ENCODE assay signal across 8 cellular contexts in genomic region chr10:46635364-46635959, GRCh38. TPM values are rescaled to one million over a fixed set of nuclear protein-coding genes. Genes with fewer than 3 reads are reported as not detected.
A peak's percentile ranks its signal among the peaks of the same experiment; 100 is the strongest.
DNase-seq lines count a peak whose midpoint lies in the region; ATAC-seq and TF ChIP-seq lines count a peak whose summit lies in the region.
"Not testable (repeated sequence)": the region's sequence is repeated elsewhere in the genome, so short reads cannot be mapped to it uniquely, and the experiment has no call there.

No MANE protein-coding gene starts in this region.

- TF ChIP-seq EP300 in suprapubic skin (IDR thresholded peaks at IDR 0.05), result not testable (repeated sequence)

- not testable (repeated sequence) for DNase-seq in SJCRH30; fibroblast of the aortic adventitia (ENCODE audit: low read depth); suprapubic skin (ENCODE audit: low spot score in 2 of 2)
- DNase-seq in naive B cell, result peak; percentile 14

- not testable (repeated sequence) for H3K4me1 Mint-ChIP-seq in activated naive CD8-positive, alpha-beta T cell (ENCODE audit: low read depth); naive B cell

- H3K27me3 ChIP-seq in SJCRH30, suprapubic skin: not testable (repeated sequence)

- not testable (repeated sequence) for H3K9me3 ChIP-seq in SJCRH30 (replicated peaks); suprapubic skin

- peak; percentile 82 for ATAC-seq in GM18505 (IDR thresholded peaks at IDR 0.05; ENCODE audit: unreplicated experiment)
- ATAC-seq in GM21786 (IDR thresholded peaks at IDR 0.05; ENCODE audit: unreplicated experiment), result peak; percentile 63
- peak; percentile 78 for ATAC-seq in HG03135 (IDR thresholded peaks at IDR 0.05; ENCODE audit: unreplicated experiment)
- ATAC-seq in naive B cell (ENCODE audit: low read depth in 2 of 2), result peak; percentile 88 to 90

- 0% methylated on average over 6 of the region's 63 CpGs for WGBS in suprapubic skin

- not testable (repeated sequence) for H3K27me3 Mint-ChIP-seq in activated naive CD8-positive, alpha-beta T cell; naive B cell

- H3K36me3 ChIP-seq in SJCRH30, suprapubic skin: not testable (repeated sequence)

- TF ChIP-seq CTCF in fibroblast of the aortic adventitia (IDR thresholded peaks at IDR 0.05; ENCODE audit: insufficient read depth, low read length); suprapubic skin (IDR thresholded peaks at IDR 0.05): not testable (repeated sequence)

- H3K4me3 ChIP-seq in SJCRH30 (peak overlapping the region; percentile 48), fibroblast of the aortic adventitia (ENCODE audit: low read depth, low read length) (peak overlapping the region; percentile 48), suprapubic skin (peak overlapping the region; percentile 40)

- H3K4me1 ChIP-seq in SJCRH30, suprapubic skin: not testable (repeated sequence)

- H3K9me3 Mint-ChIP-seq in activated naive CD8-positive, alpha-beta T cell (ENCODE audit: low read depth); naive B cell: not testable (repeated sequence)

- not testable (repeated sequence) for H3K36me3 Mint-ChIP-seq in activated naive CD8-positive, alpha-beta T cell; naive B cell

- TF ChIP-seq POLR2A in GM18505 (IDR thresholded peaks at IDR 0.05; ENCODE audit: borderline replicate concordance, extremely low read depth, insufficient read depth, insufficient read length); suprapubic skin (IDR thresholded peaks at IDR 0.05): not testable (repeated sequence)

- H3K27ac ChIP-seq in SJCRH30, result not testable (repeated sequence)
- H3K27ac ChIP-seq in suprapubic skin, result peak overlapping the region; percentile 60

- peak overlapping the region; percentile 73 for H3K4me3 Mint-ChIP-seq in activated naive CD8-positive, alpha-beta T cell
- peak overlapping the region in 7 of 8 donors; percentile 35 to 85 (median 71) for H3K4me3 Mint-ChIP-seq in naive B cell

- H3K27ac Mint-ChIP-seq in activated naive CD8-positive, alpha-beta T cell, result not testable (repeated sequence)
- H3K27ac Mint-ChIP-seq in naive B cell, result peak overlapping the region in 2 of 6 donors; percentile 67 to 79

RNA-seq across cellular contexts. Expression of gene SYT15, which starts 56.5 kb away (rescaled TPM):
- 0.08 TPM in 1 of 2 replicates, not detected in the other for total RNA-seq in SJCRH30 (2014; rRNA removed; shearing (Covaris generic))
- under 0.01 and 0.41 TPM in 2 replicates for total RNA-seq in fibroblast of the aortic adventitia (ENCODE audit: low replicate concordance)
- polyA plus RNA-seq in naive B cell (ENCODE audit: low read depth in 6 of 6), result under 1 TPM in 4 of 6 donors, not detected in 2; 0.06 to 0.36 (median 0.07) TPM
- total RNA-seq in suprapubic skin, result 1 to 10 TPM in 3 of 4 donors, under 1 TPM in 1; 0.26 to 4.0 (median 2.6) TPM
